In the genomic region with DNA sequence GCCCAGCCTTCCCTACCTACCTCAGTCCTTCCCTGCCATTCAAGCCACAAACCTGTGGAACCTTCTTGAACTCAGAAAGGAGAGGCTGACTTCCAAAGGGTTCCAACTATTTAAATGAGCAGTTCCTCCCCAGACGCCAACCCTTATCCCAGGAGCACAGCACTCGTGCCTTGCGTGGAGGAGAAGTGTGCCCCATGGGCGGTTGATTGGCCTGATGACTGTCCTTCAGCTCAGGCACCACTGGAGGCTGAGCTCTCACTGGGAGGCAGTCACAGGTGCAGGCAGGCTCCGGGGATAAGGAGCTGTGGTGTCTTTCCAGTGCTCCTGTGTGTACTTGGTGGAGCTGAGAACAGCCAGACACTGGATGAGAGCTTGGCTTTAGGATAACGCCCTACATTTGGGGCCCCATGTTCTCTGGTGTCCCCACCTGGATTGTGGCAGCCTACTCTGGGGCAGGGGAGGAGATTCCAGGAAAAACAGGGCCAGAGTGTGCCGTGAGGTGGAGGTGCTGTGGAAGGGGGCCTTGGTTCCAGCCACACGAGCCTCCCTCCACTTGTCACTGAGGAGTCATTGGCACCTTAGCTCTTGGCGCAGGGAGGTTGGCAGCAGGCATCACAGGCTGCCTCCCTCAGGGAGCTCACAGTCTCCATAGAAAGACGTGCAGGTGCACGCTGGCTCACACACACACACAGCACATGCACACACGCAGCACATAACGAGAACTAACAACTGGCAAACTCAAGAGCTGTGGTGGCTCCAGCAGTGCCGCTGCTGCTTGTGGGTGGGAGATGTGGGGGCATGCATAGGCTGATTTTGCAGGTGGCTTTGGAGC, we compare ENCODE assay signal across 23 cellular contexts.
"Had no signal": no experiment of that assay in that cellular context is flagged by ENCODE, and none has a peak within 500 bp of the region (broad histone marks: within the 10 kb centered on the region; RNA-seq: fewer than 3 reads in every experiment).

No MANE protein-coding gene starts in this region.

- H3K27ac ChIP-seq: epithelial cell of prostate, heart left ventricle, transverse colon, VCaP had no signal

- H3K9me3 ChIP-seq: heart left ventricle, SK-N-SH, transverse colon had no signal

- H3K36me3 ChIP-seq: heart left ventricle, transverse colon had no signal

- DNase-seq: activated CD4-positive, alpha-beta T cell treated with anti-CD3 and anti-CD28 coated beads for 1 hour; activated CD4-positive, alpha-beta T cell treated with anti-CD3 and anti-CD28 coated beads, Interleukin-2, amount 50 U/mL, for 48 hours; activated gamma-delta T cell treated with Interleukin-2 at 50 U/mL for 16 hours; activated T-cell treated with anti-CD3 and anti-CD28 coated beads, Interleukin-2, amount 50 U/mL, for 72 hours; amniotic stem cell; effector memory CD4-positive, alpha-beta T cell; islet precursor cell; mammary epithelial cell; naive B cell; retina; SK-N-SH; stimulated activated CD4-positive, alpha-beta T cell treated with anti-CD3 and anti-CD28 coated beads, Interleukin-15, amount 100 ng/mL, for 24 hours; stimulated activated CD4-positive, alpha-beta T cell treated with anti-CD3 and anti-CD28 coated beads, Interleukin-4, amount 100 ng/mL, for 24 hours; stimulated activated naive CD4-positive, alpha-beta T cell treated with Interleukin-2 at 50 U/mL for 16 hours; substantia nigra; transverse colon had no signal

- FAIRE-seq: frontal cortex had no signal

- H3K27ac Mint-ChIP-seq: activated naive CD8-positive, alpha-beta T cell; activated T-cell treated with anti-CD3 and anti-CD28 coated beads, Interleukin-2, amount 50 U/mL, for 72 hours; dendritic cell treated with granulocyte-macrophage colony-stimulating factor and Interleukin-4, amounts not matched to agents 40 ng/mL and 50 ng/mL, for 4 days; naive B cell had no signal

- ATAC-seq: activated T-cell treated with anti-CD3 and anti-CD28 coated beads, Interleukin-2, amount 50 U/mL, for 72 hours had no signal

- H3K36me3 Mint-ChIP-seq: activated naive CD8-positive, alpha-beta T cell; naive B cell had no signal

- H3K4me3 ChIP-seq: heart left ventricle, transverse colon had no signal

- H3K9ac ChIP-seq: SK-N-SH had no signal

- H3K9me3 Mint-ChIP-seq: activated T-cell treated with anti-CD3 and anti-CD28 coated beads, Interleukin-2, amount 50 U/mL, for 72 hours; central memory CD8-positive, alpha-beta T cell; dendritic cell treated with granulocyte-macrophage colony-stimulating factor and Interleukin-4, amounts not matched to agents 40 ng/mL and 50 ng/mL, for 4 days; naive B cell had no signal

- H3K4me3 Mint-ChIP-seq: activated naive CD8-positive, alpha-beta T cell; activated T-cell treated with anti-CD3 and anti-CD28 coated beads, Interleukin-2, amount 50 U/mL, for 72 hours; central memory CD8-positive, alpha-beta T cell; dendritic cell treated with granulocyte-macrophage colony-stimulating factor and Interleukin-4, amounts not matched to agents 40 ng/mL and 50 ng/mL, for 4 days had no signal

- H3K4me2 ChIP-seq: SK-N-SH had no signal
